In the genomic region with DNA sequence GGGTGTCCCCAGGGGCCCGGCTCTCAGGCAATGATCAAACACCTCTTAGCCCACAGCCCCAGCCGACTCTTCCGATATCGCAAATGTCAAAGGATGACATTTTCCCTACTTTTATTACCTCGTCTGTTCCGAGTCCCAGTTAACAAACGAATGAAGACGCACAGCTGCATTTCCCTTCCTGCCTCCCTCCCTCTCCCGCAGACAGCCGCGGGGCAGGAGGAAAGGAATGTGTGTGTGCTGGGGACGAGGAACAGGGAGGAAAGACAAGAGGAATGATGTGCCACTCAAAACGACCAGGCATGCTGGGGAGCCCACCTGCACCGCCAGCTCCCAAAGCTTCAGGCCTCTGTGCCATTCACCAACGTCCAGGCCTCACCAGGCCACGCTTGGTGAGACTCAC, we compare ENCODE assay signal across 17 cellular contexts.
A peak's percentile ranks its signal among the peaks of the same experiment; 100 is the strongest.
DNase-seq lines count a peak whose midpoint lies in the region; ATAC-seq, FAIRE-seq and TF ChIP-seq lines count a peak whose summit lies in the region.
"Had no signal": no experiment of that assay in that cellular context is flagged by ENCODE, and none has a peak within 500 bp of the region (broad histone marks: within the 10 kb centered on the region; RNA-seq: fewer than 3 reads in every experiment).

No MANE protein-coding gene starts in this region.

- no peak for TF ChIP-seq CTCF in IMR-90 (conservative IDR thresholded peaks at IDR 0.05; ENCODE audit: low read depth, low read length)
- no peak for TF ChIP-seq CTCF in H1 (IDR thresholded peaks at IDR 0.05; ENCODE audit: control extremely low read depth in 1 of 3, insufficient read depth in 1 of 3, low read depth in 1 of 3, low read length in 3 of 3)
- TF ChIP-seq CTCF in upper lobe of left lung (IDR thresholded peaks at IDR 0.05): no peak

- H2BK12ac ChIP-seq in H1 (ENCODE audit: low read depth, low read length): no peak overlapping the region

- WGBS in IMR-90 (ENCODE audit: extremely low coverage in 2 of 2, insufficient read length in 1 of 2), 2 experiments: 40% methylated on average over 3 of the region's 16 CpGs; no CpG with 5 or more reads in 1 of the 2 experiments
- 79% methylated on average over 16 of the region's 16 CpGs; no CpG with 5 or more reads in 1 of the 2 experiments for WGBS in H1 (ENCODE audit: extremely low coverage in 1 of 2, insufficient coverage in 1 of 2, insufficient read length in 1 of 2, insufficient replicate concordance in 2 of 2, low coverage in 1 of 2, low lambda C conversion rate in 2 of 2, missing lambda C conversion rate in 1 of 2), 2 experiments
- no CpG with 5 or more reads among the region's 16 CpGs for WGBS in mesendoderm (ENCODE audit: extremely low coverage, insufficient coverage, low lambda C conversion rate)
- 64 to 80% methylated on average over 13 to 16 of the region's 16 CpGs for WGBS in upper lobe of left lung, 2 donors

- H3K79me1 ChIP-seq in IMR-90 (ENCODE audit: low read depth in 1 of 2, low read length in 2 of 2) (peaks cover 29 to 72% of the 10 kb centered on the region in 2 experiments), H1 (ENCODE audit: low read depth, low read length) (peaks cover 10% of the 10 kb centered on the region), mesendoderm (ENCODE audit: low read length) (peaks cover 4% of the 10 kb centered on the region)

- no peak overlapping the region for H3K56ac ChIP-seq in IMR-90 (ENCODE audit: extremely low read depth, insufficient read depth, low read length)
- no peak overlapping the region for H3K56ac ChIP-seq in H1 (replicated peaks; ENCODE audit: insufficient read length, low read depth, low read length)
- peak overlapping the region; percentile 22 for H3K56ac ChIP-seq in mesendoderm (ENCODE audit: low read length)

- H3K14ac ChIP-seq in IMR-90 (replicated peaks; ENCODE audit: low read depth, low read length): 0 out of 2 replicates have a peak overlapping the region, but pooled peaks have one; percentile 10
- no peak overlapping the region for H3K14ac ChIP-seq in H1 (ENCODE audit: insufficient read length)

- peaks cover 21% of the 10 kb centered on the region; the same call in 1 of the 2 replicates for H3K9me1 ChIP-seq in IMR-90 (ENCODE audit: insufficient read depth, low read length)

- peak; percentile 16 for DNase-seq in IMR-90
- DNase-seq in H1 (ENCODE audit: low read depth in 1 of 2, low spot score in 2 of 2): no peak
- DNase-seq in mesendoderm: peak; percentile 75
- DNase-seq in upper lobe of left lung: no peak
- no peak for DNase-seq in RKO (ENCODE audit: low spot score)
- no peak for DNase-seq in superior temporal gyrus (ENCODE audit: extremely low spot score)
- DNase-seq: activated CD4-positive, alpha-beta memory T cell treated with anti-CD3 and anti-CD28 coated beads, Interleukin-2, amount 10 ng/mL, durations not matched to agents 7 days and 5 days; activated naive CD8-positive, alpha-beta T cell treated with anti-CD3 and anti-CD28 coated beads for 36 hours; activated T-cell treated with anti-CD3 and anti-CD28 coated beads, Interleukin-2, amount 50 U/mL, for 4 hours; C1 segment of cervical spinal cord; caudate nucleus; DMS53; MV-4-11; RPMI8226; stimulated activated CD4-positive, alpha-beta T cell treated with anti-CD3 and anti-CD28 coated beads, Interleukin-2, amount 100 ng/mL, for 24 hours; SW 1271 had no signal

- H2BK120ac ChIP-seq in IMR-90 (ENCODE audit: low read depth, low read length) (no peak overlapping the region), H1 (replicated peaks; ENCODE audit: low read depth, low read length) (no peak overlapping the region), mesendoderm (ENCODE audit: low read depth, low read length) (no peak overlapping the region)

- H4K5ac ChIP-seq in IMR-90 (ENCODE audit: low read depth, low read length) (no peak overlapping the region), H1 (ENCODE audit: insufficient read length, low read depth, low read length) (no peak overlapping the region), mesendoderm (ENCODE audit: low read length) (no peak overlapping the region)

- H3K4me1 ChIP-seq in IMR-90 (ENCODE audit: control insufficient read depth, insufficient read depth, low read length) (peaks cover 2% of the 10 kb centered on the region; the same call in 1 of the 2 replicates), H1 (replicated peaks in 1 of 4; ENCODE audit: control insufficient read depth in 3 of 4, insufficient read depth in 4 of 4, low read length in 3 of 4) (peaks cover 0 to 19% (median 6%) of the 10 kb centered on the region in 4 experiments; a peak in 4 of 7 replicates), mesendoderm (ENCODE audit: control insufficient read depth, low read depth, low read length) (peaks cover 3% of the 10 kb centered on the region), upper lobe of left lung (peaks cover 3 to 21% (median 10%) of the 10 kb centered on the region in 4 donors)

- peaks cover 5% of the 10 kb centered on the region for H3K9me3 ChIP-seq in IMR-90 (ENCODE audit: control insufficient read depth, insufficient read depth, low read length)
- peaks cover 8 to 12% of the 10 kb centered on the region in 2 experiments; a peak in 3 of 4 replicates for H3K9me3 ChIP-seq in H1 (ENCODE audit: insufficient read depth in 2 of 2, low read depth in 1 of 2, low read length in 1 of 2)
- H3K9me3 ChIP-seq in upper lobe of left lung: peaks cover 0 to 2% (median 0%) of the 10 kb centered on the region in 4 donors

- H3K36me3 ChIP-seq in IMR-90 (ENCODE audit: control insufficient read depth, insufficient read depth, low read length) (peaks cover 9% of the 10 kb centered on the region; the same call in 1 of the 2 replicates), H1 (ENCODE audit: control insufficient read depth in 2 of 4, insufficient read depth in 4 of 4, low read length in 3 of 4) (no peaks in the 10 kb centered on the region), mesendoderm (ENCODE audit: control insufficient read depth, insufficient read depth, low read length) (no peaks in the 10 kb centered on the region), upper lobe of left lung (peaks cover 0 to 8% (median 2%) of the 10 kb centered on the region in 4 donors)

- H3K18ac ChIP-seq in IMR-90 (ENCODE audit: low read depth, low read length): no peak overlapping the region
- H3K18ac ChIP-seq in H1 (ENCODE audit: extremely low read depth, low read length): peak overlapping the region; percentile 60
- no peak overlapping the region for H3K18ac ChIP-seq in mesendoderm (ENCODE audit: low read length)

- H2AK9ac ChIP-seq in IMR-90 (replicated peaks; ENCODE audit: low read depth, low read length, poor library complexity): peak overlapping the region; percentile 31

- in situ Hi-C loops in IMR-90 (cut with MboI; ENCODE audit: low sequenced_read_pairs): no loop called here

- CTCF ChIA-PET in IMR-90 (lab: Yijun Ruan, JAX): interaction anchor here (1.2 kb wide), 1 partner anchor 24 kb away, joined by 3 read pairs; no protein-coding TSS in a partner anchor
- CTCF ChIA-PET in H1 (lab: Charles Lee; ENCODE audit: partially characterized antibody): interaction anchor here (1.6 to 5.2 kb wide), 4 partner anchors 11 to 131 kb away, joined by 3 to 41 read pairs (median 12); no protein-coding TSS in a partner anchor

- no peak for TF ChIP-seq POLR2A in IMR-90 (IDR thresholded peaks at IDR 0.05; ENCODE audit: low read depth, low read length)
- no peak for TF ChIP-seq POLR2A in H1 (IDR thresholded peaks at IDR 0.05; ENCODE audit: control extremely low read depth in 1 of 2, low read depth in 2 of 2, low read length in 2 of 2)
- no peak for TF ChIP-seq POLR2A in upper lobe of left lung (IDR thresholded peaks at IDR 0.05)

- H3K4me2 ChIP-seq in IMR-90 (ENCODE audit: low read depth, low read length) (no peak overlapping the region), H1 (ENCODE audit: insufficient read depth in 1 of 2, low read depth in 2 of 2, low read length in 2 of 2) (no peak overlapping the region), mesendoderm (ENCODE audit: low read length) (no peak overlapping the region)

- H2AK5ac ChIP-seq in IMR-90 (ENCODE audit: low read depth, low read length) (no peak overlapping the region), H1 (ENCODE audit: low read depth, low read length) (no peak overlapping the region), mesendoderm (ENCODE audit: low read length) (no peak overlapping the region)

- dilution Hi-C loops in IMR-90 (cut with HindIII; ENCODE audit: low sequenced_read_pairs, unreplicated experiment): no loop called here

- H4K91ac ChIP-seq in IMR-90 (ENCODE audit: insufficient read depth, low read depth, low read length): no peak overlapping the region
- peak overlapping the region; percentile 64 for H4K91ac ChIP-seq in H1 (replicated peaks; ENCODE audit: insufficient read length, low read length)

- FAIRE-seq in H1 (lab: Jason Lieb, UNC): no peak

- H3K27me3 ChIP-seq in IMR-90 (ENCODE audit: control insufficient read depth, insufficient read depth, low read length) (no peaks in the 10 kb centered on the region), H1 (replicated peaks in 1 of 4; ENCODE audit: control insufficient read depth in 3 of 4, extremely low read depth in 1 of 4, insufficient read depth in 3 of 4, low read length in 3 of 4) (no peaks in the 10 kb centered on the region), mesendoderm (ENCODE audit: insufficient read depth, low read length, poor library complexity) (no peaks in the 10 kb centered on the region), upper lobe of left lung (no peaks in the 10 kb centered on the region)

- TF ChIP-seq RAD21 in IMR-90 (IDR thresholded peaks at IDR 0.05; ENCODE audit: low read length): no peak
- no peak for TF ChIP-seq RAD21 in H1 (IDR thresholded peaks at IDR 0.05 in 1 of 2, conservative IDR thresholded peaks at IDR 0.05 in 1 of 2; ENCODE audit: low read depth in 2 of 2, low read length in 2 of 2)

- H2BK20ac ChIP-seq in IMR-90 (ENCODE audit: low read depth, low read length): no peak overlapping the region
- H2BK20ac ChIP-seq in H1 (ENCODE audit: low read length): 0 out of 2 replicates have a peak overlapping the region, but pooled peaks have one; percentile 72

- H4K8ac ChIP-seq in IMR-90 (ENCODE audit: low read depth in 2 of 2, low read length in 2 of 2): no peak overlapping the region
- peak overlapping the region; percentile 82; the same call in 1 of the 2 replicates for H4K8ac ChIP-seq in H1 (ENCODE audit: extremely low read depth, insufficient read depth, low read length)
- H4K8ac ChIP-seq in mesendoderm (ENCODE audit: low read depth, low read length): no peak overlapping the region

- intact Hi-C loops in IMR-90 (cut with micrococcal nuclease): no loop called here

- H3K4me3 ChIP-seq in IMR-90 (ENCODE audit: insufficient read depth, low read depth, low read length): no peak overlapping the region
- H3K4me3 ChIP-seq in H1 (ENCODE audit: extremely low read depth in 1 of 4, insufficient read depth in 2 of 4, low read depth in 3 of 4, low read length in 4 of 4): no peak overlapping the region
- H3K4me3 ChIP-seq in mesendoderm (ENCODE audit: low read length): no peak overlapping the region
- no peak overlapping the region for H3K4me3 ChIP-seq in upper lobe of left lung

- H3K27ac ChIP-seq in IMR-90 (ENCODE audit: insufficient read depth, low read length): no peak overlapping the region
- H3K27ac ChIP-seq in H1 (ENCODE audit: low read depth, low read length): no peak overlapping the region
- no peak overlapping the region for H3K27ac ChIP-seq in mesendoderm (ENCODE audit: low read depth, low read length)
- H3K27ac ChIP-seq in upper lobe of left lung: peak overlapping the region; percentile 62 to 84 (median 72)

- no peak overlapping the region for H2BK5ac ChIP-seq in IMR-90 (ENCODE audit: low read depth, low read length, poor library complexity, severe bottlenecking)
- H2BK5ac ChIP-seq in H1 (ENCODE audit: low read depth, low read length): peak overlapping the region; percentile 66; the same call in 1 of the 2 replicates
- H2BK5ac ChIP-seq in mesendoderm (ENCODE audit: low read length): no peak overlapping the region

- H3K23ac ChIP-seq in IMR-90 (ENCODE audit: low read depth, low read length) (peak overlapping the region; percentile 16; the same call in 1 of the 2 replicates), H1 (ENCODE audit: insufficient read length) (no peak overlapping the region), mesendoderm (ENCODE audit: low read length) (no peak overlapping the region)

- H3K79me2 ChIP-seq in H1 (ENCODE audit: control insufficient read depth in 1 of 2, insufficient read depth in 2 of 2, low read length in 2 of 2) (peaks cover 0 to 23% of the 10 kb centered on the region in 2 experiments; a peak in 1 of 4 replicates), mesendoderm (ENCODE audit: control insufficient read depth, insufficient read depth, low read length) (no peaks in the 10 kb centered on the region)

- no TSS peak for BruUV-seq in IMR-90 (replicated peaks; lab: Mats Ljungman, UMichigan)

- ATAC-seq in IMR-90 (ENCODE audit: low read depth) (peak; percentile 46; the same call in 1 of the 2 replicates), upper lobe of left lung (ENCODE audit: low FRiP score in 2 of 2) (no peak), HG02852 (IDR thresholded peaks at IDR 0.05; ENCODE audit: unreplicated experiment) (no peak)
- ATAC-seq: activated T-cell treated with anti-CD3 and anti-CD28 coated beads, Interleukin-2, amount 50 U/mL, for 4 hours had no signal

- peaks cover 42% of the 10 kb centered on the region for H4K20me1 ChIP-seq in IMR-90 (ENCODE audit: insufficient read depth, low read length)
- peaks cover 11 to 18% of the 10 kb centered on the region in 2 experiments for H4K20me1 ChIP-seq in H1 (replicated peaks in 1 of 2; ENCODE audit: control insufficient read depth in 1 of 2, insufficient read depth in 2 of 2, low read length in 2 of 2)

- H2AFZ ChIP-seq in IMR-90 (replicated peaks; ENCODE audit: low read length, poor library complexity) (peak overlapping the region; percentile 35), H1 (ENCODE audit: low read length) (no peak overlapping the region)

- no peak for TF ChIP-seq EP300 in H1 (IDR thresholded peaks at IDR 0.05; ENCODE audit: borderline replicate concordance in 1 of 2, low read depth in 2 of 2, low read length in 2 of 2)
- no peak for TF ChIP-seq EP300 in upper lobe of left lung (IDR thresholded peaks at IDR 0.05)

- no peaks in the 10 kb centered on the region for H3K23me2 ChIP-seq in H1 (ENCODE audit: low read depth, low read length)

- no peak overlapping the region; the same call in 1 of the 2 replicates for H3K4ac ChIP-seq in IMR-90 (ENCODE audit: low read depth, low read length)
- peak overlapping the region; percentile 51 for H3K4ac ChIP-seq in H1 (replicated peaks; ENCODE audit: insufficient read length, low read depth, low read length)
- H3K4ac ChIP-seq in mesendoderm (ENCODE audit: low read depth, low read length): no peak overlapping the region

- H3K9ac ChIP-seq in IMR-90 (ENCODE audit: low read depth, low read length): no peak overlapping the region
- H3K9ac ChIP-seq in H1 (replicated peaks in 1 of 4; ENCODE audit: extremely low read depth in 1 of 4, low read depth in 3 of 4, low read length in 3 of 4): no peak overlapping the region
- no peak overlapping the region for H3K9ac ChIP-seq in mesendoderm (ENCODE audit: low read length)

- POLR2A ChIA-PET in IMR-90 (lab: Charles Lee; ENCODE audit: unreplicated experiment): no interaction called here
- POLR2A ChIA-PET in H1 (lab: Charles Lee; ENCODE audit: partially characterized antibody): no interaction called here

- no peak overlapping the region for H2BK15ac ChIP-seq in IMR-90 (ENCODE audit: low read depth, low read length)
- H2BK15ac ChIP-seq in H1 (ENCODE audit: low read length): no peak overlapping the region
- H2BK15ac ChIP-seq in mesendoderm (replicated peaks; ENCODE audit: low read depth): no peak overlapping the region

Comparison
In these comparisons a context has a peak if more than half of its experiments do, and no peak if none do; other contexts are left out.
1. DNase-seq: peak in IMR-90 (single experiment) and mesendoderm (single experiment); none in H1 (0 of 2), upper lobe of left lung (0 of 2), RKO (single experiment) and superior temporal gyrus (single experiment).
2. H3K27ac ChIP-seq: peak in upper lobe of left lung (4 of 4); none in IMR-90 (single experiment), H1 (single experiment) and mesendoderm (single experiment).